ENCODE assay signal across 1 cellular context in genomic region chr2:241390301-241391206, GRCh38.
TF ChIP-seq lines count a peak whose summit lies in the region.

No MANE protein-coding gene starts in this region.

TF ChIP-seq in GM12878, 131 proteins besides CTCF, POLR2A, EP300 and RAD21 (continued from another document):
- TF ChIP-seq NR2C1 (IDR thresholded peaks at IDR 0.05) = no peak
- TF ChIP-seq CUX1 (IDR thresholded peaks at IDR 0.05; ENCODE audit: insufficient replicate concordance, low read depth, low read length) = peak; percentile 89
- no peak for TF ChIP-seq MYB (IDR thresholded peaks at IDR 0.05; ENCODE audit: borderline replicate concordance, low read depth, low read length)
- TF ChIP-seq SREBF2 (IDR thresholded peaks at IDR 0.05; ENCODE audit: low read length) = no peak
- no peak for TF ChIP-seq FOS (IDR thresholded peaks at IDR 0.05; ENCODE audit: borderline replicate concordance, extremely low read depth, insufficient read length)
- no peak for TF ChIP-seq KLF5 (IDR thresholded peaks at IDR 0.05; ENCODE audit: partially characterized antibody)
- TF ChIP-seq USF1 (IDR thresholded peaks at IDR 0.05; ENCODE audit: borderline replicate concordance, extremely low read length, insufficient read depth, low read depth, low read length) = no peak
- no peak for TF ChIP-seq HDAC6 (IDR thresholded peaks at IDR 0.05; ENCODE audit: unreplicated experiment)
- TF ChIP-seq TCF7 (IDR thresholded peaks at IDR 0.05; ENCODE audit: borderline replicate concordance) = no peak
- TF ChIP-seq SUPT20H (IDR thresholded peaks at IDR 0.05; ENCODE audit: borderline replicate concordance, control insufficient read depth, low read depth, low read length) = no peak
- TF ChIP-seq RAD51 (IDR thresholded peaks at IDR 0.05) = no peak
- TF ChIP-seq HCFC1 (IDR thresholded peaks at IDR 0.05; ENCODE audit: low read length) = no peak
- no peak for TF ChIP-seq SP1 (IDR thresholded peaks at IDR 0.05; ENCODE audit: low read depth, low read length)
- TF ChIP-seq JUNB (IDR thresholded peaks at IDR 0.05) = no peak
- no peak for TF ChIP-seq ASH2L (IDR thresholded peaks at IDR 0.05; ENCODE audit: borderline replicate concordance, low read depth)
- TF ChIP-seq TBL1XR1 (IDR thresholded peaks at IDR 0.05; ENCODE audit: low read depth, low read length) = no peak
- no peak for TF ChIP-seq RCOR1 (conservative IDR thresholded peaks at IDR 0.05; ENCODE audit: low read depth, low read length)
- TF ChIP-seq ZNF274 (IDR thresholded peaks at IDR 0.05; ENCODE audit: insufficient read depth, insufficient read length) = no peak
- no peak for TF ChIP-seq STAT3 (IDR thresholded peaks at IDR 0.05; ENCODE audit: low read depth, low read length)
- TF ChIP-seq CHD2 (IDR thresholded peaks at IDR 0.05; ENCODE audit: borderline replicate concordance, low read depth, low read length) = 0 out of 2 replicates have a peak, but pooled peaks have one; percentile 25
- TF ChIP-seq RB1 (IDR thresholded peaks at IDR 0.05; ENCODE audit: borderline replicate concordance) = no peak
- peak; percentile 57 for TF ChIP-seq CREM (IDR thresholded peaks at IDR 0.05; ENCODE audit: low read depth)
- no peak for TF ChIP-seq E4F1 (IDR thresholded peaks at IDR 0.05; ENCODE audit: borderline replicate concordance, partially characterized antibody)
- TF ChIP-seq ATF3 (IDR thresholded peaks at IDR 0.05; ENCODE audit: borderline replicate concordance, extremely low read depth, low read depth, low read length) = no peak
- TF ChIP-seq PAX5 (IDR thresholded peaks at IDR 0.05; ENCODE audit: borderline replicate concordance, low read depth, low read length) = peak; percentile 32; the same call in 1 of the 2 replicates
- no peak for TF ChIP-seq BRCA1 (IDR thresholded peaks at IDR 0.05; ENCODE audit: low read depth, low read length)
- no peak for TF ChIP-seq WRNIP1 (IDR thresholded peaks at IDR 0.05; ENCODE audit: borderline replicate concordance, low read depth, low read length)
- no peak for TF ChIP-seq SUZ12 (IDR thresholded peaks at IDR 0.05; ENCODE audit: unreplicated experiment)
- peak in 1 of 2 experiments; percentile 94; a peak in 2 of 3 replicates for TF ChIP-seq EGR1 (IDR thresholded peaks at IDR 0.05; ENCODE audit: borderline replicate concordance in 1 of 2, low read depth in 2 of 2, low read length in 2 of 2)
- no peak for TF ChIP-seq IRF4 (IDR thresholded peaks at IDR 0.05; ENCODE audit: low read depth, low read length)
